20 cellular contexts compared by ENCODE assay signal in the genomic region with DNA sequence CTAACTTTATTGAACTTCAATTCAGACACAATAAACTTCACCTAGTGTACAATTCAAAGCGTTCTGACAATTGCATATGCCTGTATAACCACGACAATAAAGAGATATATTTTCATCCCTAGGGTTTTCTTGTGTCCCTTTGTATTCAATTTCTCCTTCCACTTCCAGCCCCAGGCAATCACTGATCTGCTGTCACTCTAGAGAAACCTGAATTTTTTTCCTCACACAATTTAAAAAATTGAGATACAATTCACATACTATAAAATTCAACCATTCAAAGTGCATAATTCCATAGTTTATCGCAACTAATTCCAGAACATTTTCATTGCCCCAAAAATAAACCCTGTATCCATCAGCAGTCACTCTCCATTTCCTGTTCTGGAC.
A peak's percentile ranks its signal among the peaks of the same experiment; 100 is the strongest.
DNase-seq lines count a peak whose midpoint lies in the region; ATAC-seq and TF ChIP-seq lines count a peak whose summit lies in the region.
"Had no signal": no experiment of that assay in that cellular context is flagged by ENCODE, and none has a peak within 500 bp of the region (broad histone marks: within the 10 kb centered on the region; RNA-seq: fewer than 3 reads in every experiment).

No MANE protein-coding gene starts in this region.

- H2AFZ ChIP-seq in hepatocyte, result no peak overlapping the region

- no peak overlapping the region for H3K4me3 Mint-ChIP-seq in activated naive CD4-positive, alpha-beta T cell treated with anti-CD3 and anti-CD28 coated beads for 36 hours
- H3K4me3 Mint-ChIP-seq: mesothelial cell of epicardium had no signal

- no peak for TF ChIP-seq POLR2A in spleen (IDR thresholded peaks at IDR 0.05)

- H4K20me1 ChIP-seq in hepatocyte (ENCODE audit: insufficient read depth, poor library complexity, severe bottlenecking), result no peaks in the 10 kb centered on the region

- WGBS in hepatocyte (ENCODE audit: low lambda C conversion rate, missing lambda C conversion rate), result 97% methylated on average over 3 of the region's 3 CpGs
- 85 to 94% (median 91%) methylated on average over 3 of the region's 3 CpGs for WGBS in spleen, 5 donors

- peaks cover 26% of the 10 kb centered on the region for H3K79me2 ChIP-seq in hepatocyte

- TF ChIP-seq CTCF in RWPE2 (IDR thresholded peaks at IDR 0.05; ENCODE audit: poor library complexity, severe bottlenecking), result no peak
- TF ChIP-seq CTCF in hepatocyte (IDR thresholded peaks at IDR 0.05; ENCODE audit: poor library complexity), result no peak
- TF ChIP-seq CTCF in spleen (IDR thresholded peaks at IDR 0.05 in 8 of 11, conservative IDR thresholded peaks at IDR 0.05 in 3 of 11), result no peak
- no peak for TF ChIP-seq CTCF in GM10266 (IDR thresholded peaks at IDR 0.05; ENCODE audit: control insufficient read depth, insufficient read depth, low read depth, missing control alignments)

- no peaks in the 10 kb centered on the region for H3K9me2 ChIP-seq in hepatocyte (replicated peaks; ENCODE audit: insufficient read depth)

- H3K4me1 ChIP-seq in RWPE2 (ENCODE audit: insufficient read depth, poor library complexity, severe bottlenecking) (peaks cover 10% of the 10 kb centered on the region), hepatocyte (ENCODE audit: insufficient read depth) (no peaks in the 10 kb centered on the region), spleen (peaks cover 5 to 50% (median 19%) of the 10 kb centered on the region in 6 donors)

- peaks cover 16% of the 10 kb centered on the region for H3K36me3 Mint-ChIP-seq in activated naive CD4-positive, alpha-beta T cell treated with anti-CD3 and anti-CD28 coated beads for 36 hours (ENCODE audit: low read depth)

- peak overlapping the region; percentile 1 for H3K4me2 ChIP-seq in hepatocyte

- CTCF ChIA-PET in activated naive CD4-positive, alpha-beta T cell treated with anti-CD3 and anti-CD28 coated beads for 36 hours (lab: Charles Lee), result no interaction called here

- peaks cover 3% of the 10 kb centered on the region for H3K9me3 Mint-ChIP-seq in activated naive CD4-positive, alpha-beta T cell treated with anti-CD3 and anti-CD28 coated beads for 36 hours

- H3K9me3 ChIP-seq in RWPE2 (ENCODE audit: severe bottlenecking) (no peaks in the 10 kb centered on the region), hepatocyte (ENCODE audit: low read depth) (no peaks in the 10 kb centered on the region), spleen (no peaks in the 10 kb centered on the region)
- H3K9me3 ChIP-seq: neutrophil, thoracic aorta had no signal

- H3K4me3 ChIP-seq in RWPE2 (ENCODE audit: severe bottlenecking) (no peak overlapping the region), hepatocyte (no peak overlapping the region), spleen (no peak overlapping the region)
- H3K4me3 ChIP-seq: cardiac muscle cell, K562, thoracic aorta had no signal

- no peak for ATAC-seq in RWPE2 (ENCODE audit: low read depth)
- ATAC-seq: K562, SK-N-SH treated with all-trans-retinoic acid at 6 μM for 48 hours had no signal

- H3K36me3 ChIP-seq in RWPE2 (ENCODE audit: low read depth) (peaks cover 9% of the 10 kb centered on the region), hepatocyte (replicated peaks; ENCODE audit: insufficient read depth, low read depth) (no peaks in the 10 kb centered on the region), spleen (peaks cover 0 to 28% (median 3%) of the 10 kb centered on the region in 6 donors)
- H3K36me3 ChIP-seq: cardiac muscle cell, thoracic aorta had no signal

- no peaks in the 10 kb centered on the region for H3K27me3 Mint-ChIP-seq in activated naive CD4-positive, alpha-beta T cell treated with anti-CD3 and anti-CD28 coated beads for 36 hours (ENCODE audit: low read depth)

- H3K4me1 Mint-ChIP-seq in activated naive CD4-positive, alpha-beta T cell treated with anti-CD3 and anti-CD28 coated beads for 36 hours (ENCODE audit: low read depth), result peaks cover 39% of the 10 kb centered on the region

- no peak for DNase-seq in activated naive CD4-positive, alpha-beta T cell treated with anti-CD3 and anti-CD28 coated beads for 36 hours
- DNase-seq in activated naive CD4-positive, alpha-beta T cell (lab: John Stamatoyannopoulos, UW), result no peak
- DNase-seq in RWPE2 (ENCODE audit: low spot score) (no peak), hepatocyte (ENCODE audit: low spot score) (no peak), spleen (no peak), NCI-H128 (lab: John Stamatoyannopoulos, UW; ENCODE audit: unreplicated experiment) (no peak), NCI-H748 (lab: John Stamatoyannopoulos, UW; ENCODE audit: unreplicated experiment) (no peak), GM10266 (ENCODE audit: extremely low spot score) (no peak)
- DNase-seq: activated CD4-positive, alpha-beta T cell treated with anti-CD3 and anti-CD28 coated beads for 1 hour; kidney glomerular epithelial cell; NCI-H1930; NCI-H345; NK-92 treated with Interleukin-12 subunit alpha and Interleukin-12 subunit beta, amount 100 ng/mL, for 24 hours; stimulated activated CD4-positive, alpha-beta T cell treated with anti-CD3 and anti-CD28 coated beads, Interleukin-12 subunit alpha, Interleukin-12 subunit beta, amount 100 ng/mL, for 4 hours had no signal

- intact Hi-C loops in activated naive CD4-positive, alpha-beta T cell treated with anti-CD3 and anti-CD28 coated beads for 36 hours (cut with micrococcal nuclease), result no loop called here
- intact Hi-C loops in spleen (cut with DNase I; ENCODE audit: low total_unique reads), result no loop called here

- H3K27ac ChIP-seq in RWPE2 (ENCODE audit: poor library complexity, severe bottlenecking) (peak overlapping the region; percentile 11), hepatocyte (no peak overlapping the region), spleen (peak overlapping the region in 6 of 8 donors; percentile 39 to 70 (median 56))
- H3K27ac ChIP-seq: cardiac muscle cell, neutrophil, thoracic aorta had no signal

- H3K27me3 ChIP-seq in RWPE2 (ENCODE audit: insufficient read depth, poor library complexity, severe bottlenecking) (no peaks in the 10 kb centered on the region), hepatocyte (no peaks in the 10 kb centered on the region), spleen (replicated peaks in 1 of 7) (no peaks in the 10 kb centered on the region)
- H3K27me3 ChIP-seq: cardiac muscle cell, neutrophil had no signal

- peak overlapping the region; percentile 22 for H3K27ac Mint-ChIP-seq in activated naive CD4-positive, alpha-beta T cell treated with anti-CD3 and anti-CD28 coated beads for 36 hours
- H3K27ac Mint-ChIP-seq: mesothelial cell of epicardium had no signal
